In the genomic region with DNA sequence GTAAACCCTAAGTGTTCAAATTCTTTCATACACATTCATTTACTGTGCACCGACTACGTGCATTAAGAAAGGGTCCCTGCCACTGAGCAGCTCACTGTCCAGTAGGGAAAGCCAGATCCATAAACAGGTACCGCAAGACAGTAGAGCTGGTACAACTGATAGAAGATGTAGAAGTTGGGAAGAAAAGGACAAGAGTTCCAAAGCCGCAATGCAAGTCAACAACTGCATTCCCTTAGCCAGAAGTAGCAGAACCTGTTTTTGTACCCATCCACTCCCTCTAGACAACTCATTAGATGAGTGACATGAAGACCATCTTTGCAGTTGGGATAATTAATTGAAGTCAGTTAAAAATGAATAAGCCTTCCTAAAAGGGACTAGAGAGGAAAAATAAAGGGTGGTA, we compare ENCODE assay signal across 7 cellular contexts. TPM values are rescaled to one million over a fixed set of nuclear protein-coding genes. Genes with fewer than 3 reads are reported as not detected.
DNase-seq lines count a peak whose midpoint lies in the region; ATAC-seq and TF ChIP-seq lines count a peak whose summit lies in the region.

No MANE protein-coding gene starts in this region.

- H3K9me3 Mint-ChIP-seq in osteocyte (ENCODE audit: unreplicated experiment) = no peaks in the 10 kb centered on the region

- no peak overlapping the region for H3K27ac ChIP-seq in dorsolateral prefrontal cortex

- peak overlapping the region; percentile 91 for H3K4me3 Mint-ChIP-seq in osteocyte (ENCODE audit: unreplicated experiment)

- peaks cover 6% of the 10 kb centered on the region for H3K27me3 Mint-ChIP-seq in osteocyte (ENCODE audit: unreplicated experiment)

- ATAC-seq in GM19035 (IDR thresholded peaks at IDR 0.05; ENCODE audit: unreplicated experiment) = no peak
- ATAC-seq in HG03521 (IDR thresholded peaks at IDR 0.05; ENCODE audit: unreplicated experiment) = no peak

- DNase-seq in GM06990 (ENCODE audit: extremely low read depth, insufficient read length) = no peak
- DNase-seq in MG63 = no peak
- DNase-seq in dorsolateral prefrontal cortex = no peak
- no peak for DNase-seq in osteocyte (ENCODE audit: extremely low spot score, unreplicated experiment)
- DNase-seq in 8988T = no peak

- no peak overlapping the region for H3K27ac Mint-ChIP-seq in osteocyte (ENCODE audit: unreplicated experiment)

- H3K36me3 ChIP-seq in GM06990 (ENCODE audit: control insufficient read depth, insufficient read depth, low read length) (no peaks in the 10 kb centered on the region), MG63 (peaks cover 2% of the 10 kb centered on the region; the same call in 1 of the 2 replicates)

- H3K4me3 ChIP-seq in GM06990 (replicated peaks; ENCODE audit: low read depth, low read length) = peak overlapping the region; percentile 87
- H3K4me3 ChIP-seq in MG63 = peak overlapping the region; percentile 69
- H3K4me3 ChIP-seq in dorsolateral prefrontal cortex = peak overlapping the region in 57 of 59 donors; percentile 66 to 99 (median 92)

- H3K9me3 ChIP-seq in MG63 = no peaks in the 10 kb centered on the region

- no peaks in the 10 kb centered on the region for H3K36me3 Mint-ChIP-seq in osteocyte (ENCODE audit: unreplicated experiment)

- peaks cover 21% of the 10 kb centered on the region for H3K4me1 Mint-ChIP-seq in osteocyte (ENCODE audit: unreplicated experiment)

- H3K27me3 ChIP-seq in GM06990 (replicated peaks; ENCODE audit: control insufficient read depth, insufficient read depth, low read length) (no peaks in the 10 kb centered on the region), MG63 (no peaks in the 10 kb centered on the region), dorsolateral prefrontal cortex (no peaks in the 10 kb centered on the region)

- TF ChIP-seq CTCF in GM06990 (IDR thresholded peaks at IDR 0.05; ENCODE audit: insufficient read depth, low read length, poor library complexity, severe bottlenecking) (no peak), dorsolateral prefrontal cortex (IDR thresholded peaks at IDR 0.05 in 54 of 56, conservative IDR thresholded peaks at IDR 0.05 in 2 of 56; ENCODE audit: low read depth in 1 of 56, partially characterized antibody in 56 of 56) (no peak), osteocyte (IDR thresholded peaks at IDR 0.05) (no peak)

- intact Hi-C loops in dorsolateral prefrontal cortex (cut with DNase I) = no loop called here

RNA-seq across cellular contexts. Expression of gene SENP1, which starts 1.3 kb away (rescaled TPM):
- total RNA-seq in MG63 (2014; rRNA removed; shearing (Covaris generic); ENCODE audit: low replicate concordance) = 15.6 and 16.3 TPM in 2 replicates
- total RNA-seq in dorsolateral prefrontal cortex (10 to 100 TPM in 119 of 120 experiments, 1 to 10 TPM in 1; 8.3 to 29.6 (median 18.5) TPM), osteocyte (19.4 and 25.6 TPM in 2 replicates)

RNA-seq across cellular contexts. Expression of gene PFKM, which starts 14.6 kb away (rescaled TPM):
- 38.2 and 64.7 TPM in 2 replicates for total RNA-seq in MG63 (2014; rRNA removed; shearing (Covaris generic); ENCODE audit: low replicate concordance)
- total RNA-seq in dorsolateral prefrontal cortex (100 to 1,000 TPM in 119 of 120 experiments, 10 to 100 TPM in 1; 89.4 to 276 (median 195) TPM), osteocyte (78.0 and 81.5 TPM in 2 replicates)

RNA-seq across cellular contexts. Expression of gene ASB8, which starts 52.8 kb away (rescaled TPM):
- total RNA-seq in MG63 (2014; rRNA removed; shearing (Covaris generic); ENCODE audit: low replicate concordance) = 31.3 and 79.9 TPM in 2 replicates
- 10 to 100 TPM; 36.8 to 80.8 (median 58.2) TPM for total RNA-seq in dorsolateral prefrontal cortex
- total RNA-seq in osteocyte = 34.4 and 36.1 TPM in 2 replicates
